10 cellular contexts compared by ENCODE assay signal in the genomic region with DNA sequence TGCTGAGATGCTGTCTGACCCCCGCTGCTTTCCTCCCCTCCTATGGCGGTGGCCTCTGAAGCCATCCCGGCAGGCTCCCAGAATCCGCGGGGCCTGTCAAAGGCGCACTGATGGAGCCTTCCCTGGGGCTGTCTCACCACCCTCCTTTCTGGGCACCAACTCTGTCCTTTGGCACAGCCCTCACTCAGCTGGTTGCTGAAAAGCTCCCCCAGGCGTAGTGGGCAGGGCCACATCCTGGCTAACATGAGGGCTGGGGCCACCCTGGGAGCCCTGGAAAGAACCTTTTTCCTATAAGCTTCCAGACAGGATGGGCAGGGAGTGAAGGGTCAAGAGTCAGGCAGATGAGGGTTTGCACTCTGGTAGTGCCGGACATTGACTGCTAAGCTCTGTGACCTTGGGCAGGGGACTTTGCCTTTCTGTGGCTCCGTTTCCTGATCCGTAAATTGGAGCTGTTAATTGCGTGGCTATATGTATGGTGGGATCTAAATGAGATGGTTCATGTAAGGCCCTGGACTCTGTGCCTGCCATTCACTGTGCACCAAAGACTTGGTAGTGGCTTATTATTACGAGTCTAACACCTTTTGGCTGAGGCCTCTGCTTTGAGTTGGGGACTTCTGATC. TPM values are rescaled to one million over a fixed set of nuclear protein-coding genes. Genes with fewer than 3 reads are reported as not detected.
DNase-seq lines count a peak whose midpoint lies in the region; ATAC-seq and TF ChIP-seq lines count a peak whose summit lies in the region.
"Had no signal": no experiment of that assay in that cellular context is flagged by ENCODE, and none has a peak within 500 bp of the region (broad histone marks: within the 10 kb centered on the region; RNA-seq: fewer than 3 reads in every experiment).

No MANE protein-coding gene starts in this region.

- H3K4me1 Mint-ChIP-seq in activated T-cell treated with anti-CD3 and anti-CD28 coated beads, Interleukin-2, amount 50 U/mL, for 72 hours (ENCODE audit: low read depth) = peaks cover 60% of the 10 kb centered on the region

- no peak for TF ChIP-seq POLR2A in upper lobe of left lung (IDR thresholded peaks at IDR 0.05)

- no peaks in the 10 kb centered on the region for H3K27me3 Mint-ChIP-seq in activated T-cell treated with anti-CD3 and anti-CD28 coated beads, Interleukin-2, amount 50 U/mL, for 72 hours (ENCODE audit: low read depth)

- DNase-seq in activated T-cell treated with anti-CD3 and anti-CD28 coated beads, Interleukin-2, amount 50 U/mL, for 72 hours = no peak
- no peak for DNase-seq in activated T-cell treated with anti-CD3 and anti-CD28 coated beads, Interleukin-2, amount 50 U/mL, for 48 hours
- DNase-seq in colonic mucosa (no peak), upper lobe of left lung (no peak), NCI-H446 (lab: John Stamatoyannopoulos, UW) (no peak), OCI-M1 (lab: John Stamatoyannopoulos, UW) (no peak)
- DNase-seq in stimulated activated CD4-positive, alpha-beta T cell treated with anti-CD3 and anti-CD28 coated beads, Interleukin-1b, Interleukin-23, amount 100 ng/mL, for 48 hours = no peak
- DNase-seq: Karpas-422, occipital lobe had no signal

- intact Hi-C loops in colonic mucosa (cut with DNase I) = no loop called here

- H3K9me3 Mint-ChIP-seq in activated T-cell treated with anti-CD3 and anti-CD28 coated beads, Interleukin-2, amount 50 U/mL, for 72 hours = peaks cover 0 to 1% of the 10 kb centered on the region in 2 donors

- no peaks in the 10 kb centered on the region for H3K36me3 ChIP-seq in colonic mucosa
- H3K36me3 ChIP-seq in mucosa of rectum (ENCODE audit: control insufficient read depth in 2 of 2, insufficient read depth in 2 of 2, low read length in 2 of 2) = peaks cover 33 to 53% of the 10 kb centered on the region in 2 donors
- H3K36me3 ChIP-seq in upper lobe of left lung = peaks cover 3 to 64% (median 28%) of the 10 kb centered on the region in 4 donors

- peak overlapping the region; percentile 71 for H3K27ac Mint-ChIP-seq in activated T-cell treated with anti-CD3 and anti-CD28 coated beads, Interleukin-2, amount 50 U/mL, for 72 hours

- H3K9ac ChIP-seq in colonic mucosa (ENCODE audit: low read depth in 2 of 2, low read length in 2 of 2) = peak overlapping the region; percentile 37 to 42
- peak overlapping the region in 1 of 2 donors; percentile 14 for H3K9ac ChIP-seq in mucosa of rectum (ENCODE audit: low read depth in 1 of 2, low read length in 2 of 2)

- H3K9me3 ChIP-seq in colonic mucosa (no peaks in the 10 kb centered on the region), mucosa of rectum (ENCODE audit: control insufficient read depth in 2 of 2, low read length in 2 of 2) (no peaks in the 10 kb centered on the region), upper lobe of left lung (no peaks in the 10 kb centered on the region)

- peaks cover 7 to 26% of the 10 kb centered on the region in 2 donors for H3K36me3 Mint-ChIP-seq in activated T-cell treated with anti-CD3 and anti-CD28 coated beads, Interleukin-2, amount 50 U/mL, for 72 hours (ENCODE audit: insufficient read depth in 2 of 2)

- 52 to 79% methylated on average over 5 to 11 of the region's 12 CpGs for WGBS in upper lobe of left lung, 2 donors

- TF ChIP-seq EP300 in upper lobe of left lung (IDR thresholded peaks at IDR 0.05) = no peak

- no peaks in the 10 kb centered on the region for H3K27me3 ChIP-seq in colonic mucosa
- no peaks in the 10 kb centered on the region for H3K27me3 ChIP-seq in mucosa of rectum (ENCODE audit: control insufficient read depth in 2 of 2, insufficient read depth in 2 of 2, low read length in 2 of 2)
- no peaks in the 10 kb centered on the region for H3K27me3 ChIP-seq in upper lobe of left lung

- H3K27ac ChIP-seq in colonic mucosa = peak overlapping the region; percentile 55
- peak overlapping the region; percentile 72 to 89 for H3K27ac ChIP-seq in mucosa of rectum (ENCODE audit: low read depth in 2 of 2, low read length in 2 of 2)
- peak overlapping the region; percentile 73 to 87 (median 80) for H3K27ac ChIP-seq in upper lobe of left lung

- peak overlapping the region; percentile 69 to 79 for H3K4me3 Mint-ChIP-seq in activated T-cell treated with anti-CD3 and anti-CD28 coated beads, Interleukin-2, amount 50 U/mL, for 72 hours

- peak in 1 of 2 donors; percentile 3 for ATAC-seq in activated T-cell treated with anti-CD3 and anti-CD28 coated beads, Interleukin-2, amount 50 U/mL, for 72 hours (replicated peaks in 1 of 2)
- ATAC-seq in upper lobe of left lung (ENCODE audit: low FRiP score in 2 of 2) = no peak

- H3K4me1 ChIP-seq in colonic mucosa = peaks cover 38% of the 10 kb centered on the region
- H3K4me1 ChIP-seq in mucosa of rectum (ENCODE audit: control insufficient read depth in 2 of 2, insufficient read depth in 2 of 2, low read length in 2 of 2) = peaks cover 40 to 51% of the 10 kb centered on the region in 2 donors
- H3K4me1 ChIP-seq in upper lobe of left lung = peaks cover 84 to 91% (median 89%) of the 10 kb centered on the region in 4 donors

- H3K4me3 ChIP-seq in colonic mucosa (no peak overlapping the region), mucosa of rectum (ENCODE audit: low read length in 2 of 2) (peak overlapping the region in 1 of 2 donors; percentile 1), upper lobe of left lung (no peak overlapping the region)

- no peak for TF ChIP-seq CTCF in colonic mucosa (IDR thresholded peaks at IDR 0.05)
- no peak for TF ChIP-seq CTCF in upper lobe of left lung (IDR thresholded peaks at IDR 0.05)

RNA-seq across cellular contexts. Expression of a gene that starts 27.9 kb away (rescaled TPM):
- 100 to 1,000 TPM; 160 to 172 TPM for total RNA-seq in activated T-cell treated with anti-CD3 and anti-CD28 coated beads, Interleukin-2, amount 50 U/mL, for 72 hours
- total RNA-seq in colonic mucosa (100 to 1,000 TPM; 297 to 330 TPM), upper lobe of left lung (100 to 1,000 TPM in 5 of 6 donors, 10 to 100 TPM in 1; 97.9 to 168 (median 149) TPM)

RNA-seq across cellular contexts. Expression of a gene that starts 44.3 kb away (rescaled TPM):
- 1,000 to 10,000 TPM; 1,230 to 1,505 TPM for total RNA-seq in activated T-cell treated with anti-CD3 and anti-CD28 coated beads, Interleukin-2, amount 50 U/mL, for 72 hours
- total RNA-seq in colonic mucosa (100 to 1,000 TPM; 845 to 956 TPM), upper lobe of left lung (1,000 to 10,000 TPM in 4 of 6 donors, 100 to 1,000 TPM in 2; 542 to 1,288 (median 1,062) TPM)
